1 cellular context compared by ENCODE assay signal in genomic region chr6:139877828-139878405, GRCh38.
TF ChIP-seq lines count a peak whose summit lies in the region.

No MANE protein-coding gene starts in this region.

TF ChIP-seq in HepG2, 621 proteins besides CTCF, POLR2A, EP300 and RAD21 (continued from another document):
- no peak for TF ChIP-seq TFDP1 (CRISPR knock-in tag; IDR thresholded peaks at IDR 0.05; ENCODE audit: borderline replicate concordance)
- TF ChIP-seq LRRFIP1 (CRISPR knock-in tag; conservative IDR thresholded peaks at IDR 0.05) = no peak
- TF ChIP-seq BRF2 (CRISPR knock-in tag; IDR thresholded peaks at IDR 0.05) = no peak
- TF ChIP-seq RXRA (CRISPR knock-in tag; IDR thresholded peaks at IDR 0.05) = no peak
- TF ChIP-seq YEATS4 (CRISPR knock-in tag; IDR thresholded peaks at IDR 0.05; ENCODE audit: borderline replicate concordance) = no peak
- no peak for TF ChIP-seq XRCC5 (optimal IDR thresholded peaks at IDR 0.05; ENCODE audit: low read length)
- no peak for TF ChIP-seq ZNF253 (CRISPR knock-in tag; IDR thresholded peaks at IDR 0.05; ENCODE audit: borderline replicate concordance)
- peak; percentile 64 for TF ChIP-seq STAG1 (CRISPR knock-in tag; IDR thresholded peaks at IDR 0.05)
- no peak for TF ChIP-seq EED (CRISPR knock-in tag; IDR thresholded peaks at IDR 0.05)
- TF ChIP-seq ZKSCAN5 (CRISPR knock-in tag; IDR thresholded peaks at IDR 0.05) = no peak
- no peak for TF ChIP-seq SOX6 (IDR thresholded peaks at IDR 0.05)
- TF ChIP-seq SOX6 (CRISPR knock-in tag; IDR thresholded peaks at IDR 0.05) = 0 out of 2 replicates have a peak, but pooled peaks have one; percentile 12
- TF ChIP-seq ZSCAN9 (CRISPR knock-in tag; IDR thresholded peaks at IDR 0.05; ENCODE audit: borderline replicate concordance) = no peak
- no peak for TF ChIP-seq TBL1XR1 (IDR thresholded peaks at IDR 0.05; ENCODE audit: borderline replicate concordance, low read length, partially characterized antibody)
- TF ChIP-seq SIN3A (IDR thresholded peaks at IDR 0.05; ENCODE audit: borderline replicate concordance, low read depth, low read length) = no peak
- no peak for TF ChIP-seq ZNF143 (CRISPR knock-in tag; IDR thresholded peaks at IDR 0.05)
